Comparison of ENCODE assay signal across 8 cellular contexts in the genomic region with DNA sequence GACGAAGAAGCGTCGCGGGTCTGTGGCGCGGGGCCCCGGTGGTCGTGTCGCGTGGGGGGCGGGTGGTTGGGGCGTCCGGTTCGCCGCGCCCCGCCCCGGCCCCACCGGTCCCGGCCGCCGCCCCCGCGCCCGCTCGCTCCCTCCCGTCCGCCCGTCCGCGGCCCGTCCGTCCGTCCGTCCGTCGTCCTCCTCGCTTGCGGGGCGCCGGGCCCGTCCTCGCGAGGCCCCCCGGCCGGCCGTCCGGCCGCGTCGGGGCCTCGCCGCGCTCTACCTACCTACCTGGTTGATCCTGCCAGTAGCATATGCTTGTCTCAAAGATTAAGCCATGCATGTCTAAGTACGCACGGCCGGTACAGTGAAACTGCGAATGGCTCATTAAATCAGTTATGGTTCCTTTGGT.
A peak's percentile ranks its signal among the peaks of the same experiment; 100 is the strongest.
DNase-seq lines count a peak whose midpoint lies in the region; ATAC-seq, FAIRE-seq and TF ChIP-seq lines count a peak whose summit lies in the region.
"Not testable (repeated sequence)": the region's sequence is repeated elsewhere in the genome, so short reads cannot be mapped to it uniquely, and the experiment has no call there.

No MANE protein-coding gene starts in this region.

- not testable (repeated sequence) for TF ChIP-seq RAD21 in A549 (conservative IDR thresholded peaks at IDR 0.05 in 1 of 2, IDR thresholded peaks at IDR 0.05 in 1 of 2); GM12878 (IDR thresholded peaks at IDR 0.05; ENCODE audit: insufficient read depth, low read depth, low read length); HepG2 (CRISPR knock-in tag; IDR thresholded peaks at IDR 0.05)

- SMC1A ChIA-PET in GM12878 (lab: Charles Lee; ENCODE audit: uncharacterized antibody, unreplicated experiment), result not testable (repeated sequence)

- not testable (repeated sequence) for TF ChIP-seq POLR2A in A549 (IDR thresholded peaks at IDR 0.05; ENCODE audit: low read length); GM12878 (IDR thresholded peaks at IDR 0.05; ENCODE audit: low read depth, low read length); HepG2 (IDR thresholded peaks at IDR 0.05; ENCODE audit: insufficient read depth in 1 of 2, low read depth in 2 of 2, low read length in 2 of 2)

- not testable (repeated sequence) for H2AFZ ChIP-seq in GM12878 (ENCODE audit: control insufficient read depth, low read depth, low read length); HepG2 (ENCODE audit: low read length)

- not testable (repeated sequence) for H3K27ac ChIP-seq in A549; GM12878 (ENCODE audit: control insufficient read depth, insufficient read depth); HepG2 (ENCODE audit: extremely low read length, insufficient read depth, low read length)

- H3K9ac ChIP-seq in GM12878 (ENCODE audit: control insufficient read depth, insufficient read depth, low read length); HepG2 (ENCODE audit: insufficient read depth, low read depth, low read length): not testable (repeated sequence)

- CTCF ChIA-PET in A549 (lab: Yijun Ruan, JAX); GM12878 (lab: Yijun Ruan, JAX); HepG2 (lab: Yijun Ruan, JAX; ENCODE audit: low intra/inter-chr PET ratio, low total read pairs): not testable (repeated sequence)

- ATAC-seq in A549, GM12878, HepG2: not testable (repeated sequence)
- peak; percentile 66 for ATAC-seq in GM18517 (IDR thresholded peaks at IDR 0.05; ENCODE audit: unreplicated experiment)
- peak; percentile 61 for ATAC-seq in GM18907 (IDR thresholded peaks at IDR 0.05; ENCODE audit: unreplicated experiment)
- ATAC-seq in GM21576 (IDR thresholded peaks at IDR 0.05; ENCODE audit: unreplicated experiment), result peak; percentile 50
- peak; percentile 80 for ATAC-seq in HG03354 (IDR thresholded peaks at IDR 0.05; ENCODE audit: poor library complexity, severe bottlenecking, unreplicated experiment)

- not testable (repeated sequence) for H3K79me2 ChIP-seq in GM12878 (ENCODE audit: control insufficient read depth, insufficient read depth, low read length); HepG2 (ENCODE audit: insufficient read depth, low read length)

- not testable (repeated sequence) for H3K9me3 ChIP-seq in A549; GM12878 (replicated peaks; ENCODE audit: control insufficient read depth, insufficient read depth, low read length)
- peaks cover 44% of the 10 kb centered on the region for H3K9me3 ChIP-seq in HepG2 (ENCODE audit: low read length)

- in situ Hi-C loops in GM12878 (cut with MboI); HepG2 (cut with HindIII; ENCODE audit: extremely low pct_ligation_motif_present, low pct_unique_long_range_greater_than_20kb): not testable (repeated sequence)

- not testable (repeated sequence) for BruUV-seq in GM12878 (replicated peaks; lab: Mats Ljungman, UMichigan); HepG2 (replicated peaks; lab: Mats Ljungman, UMichigan)

- 16% methylated on average over 28 of the region's 58 CpGs for WGBS in A549 (ENCODE audit: missing lambda C conversion rate)
- WGBS in GM12878 (ENCODE audit: insufficient coverage, insufficient replicate concordance, low lambda C conversion rate, missing lambda C conversion rate), result 29% methylated on average over 25 of the region's 58 CpGs
- WGBS in HepG2 (ENCODE audit: low lambda C conversion rate), result no CpG with 5 or more reads among the region's 58 CpGs

- not testable (repeated sequence) for H4K20me1 ChIP-seq in GM12878 (ENCODE audit: control insufficient read depth, insufficient read depth); HepG2 (ENCODE audit: insufficient read depth, low read length)

- not testable (repeated sequence) for H3K27me3 ChIP-seq in GM12878 (replicated peaks in 1 of 2; ENCODE audit: control insufficient read depth in 2 of 2, insufficient read depth in 2 of 2, low read length in 1 of 2); bronchial epithelial cell (ENCODE audit: control insufficient read depth, insufficient read depth, low read length); HepG2 (ENCODE audit: control insufficient read depth in 1 of 2, insufficient read depth in 2 of 2, low read length in 2 of 2)

- H3K36me3 ChIP-seq in GM12878 (ENCODE audit: control insufficient read depth in 2 of 2, insufficient read depth in 2 of 2, low read length in 1 of 2); bronchial epithelial cell (ENCODE audit: control insufficient read depth, insufficient read depth, low read length); HepG2 (replicated peaks in 1 of 2; ENCODE audit: control insufficient read depth in 1 of 2, insufficient read depth in 2 of 2, low read length in 2 of 2): not testable (repeated sequence)

- peak; percentile 56 for FAIRE-seq in A549 (lab: Jason Lieb, UNC)
- not testable (repeated sequence) for FAIRE-seq in GM12878 (lab: Jason Lieb, UNC)
- peak; percentile 95 for FAIRE-seq in bronchial epithelial cell (lab: Jason Lieb, UNC)
- peak; percentile 89 for FAIRE-seq in HepG2 (lab: Jason Lieb, UNC)

- H3K4me1 ChIP-seq in A549; GM12878 (ENCODE audit: control insufficient read depth, insufficient read depth, low read length); HepG2 (ENCODE audit: insufficient read depth, low read length): not testable (repeated sequence)

- not testable (repeated sequence) for DNase-seq in A549 (ENCODE audit: low read depth in 1 of 2, low spot score in 1 of 2); GM12878 (ENCODE audit: low read depth, low spot score); bronchial epithelial cell (ENCODE audit: low read depth); HepG2 (ENCODE audit: low spot score)

- not testable (repeated sequence) for TF ChIP-seq EP300 in A549 (IDR thresholded peaks at IDR 0.05); GM12878 (IDR thresholded peaks at IDR 0.05; ENCODE audit: borderline replicate concordance in 1 of 2, control insufficient read depth in 1 of 2, low read depth in 2 of 2, low read length in 2 of 2); HepG2 (IDR thresholded peaks at IDR 0.05; ENCODE audit: low read depth in 2 of 2, low read length in 2 of 2); HepG2 (CRISPR knock-in tag; IDR thresholded peaks at IDR 0.05; ENCODE audit: borderline replicate concordance)

- POLR2A ChIA-PET in A549 (lab: Yijun Ruan, JAX); GM12878 (lab: Charles Lee); HepG2 (lab: Yijun Ruan, JAX): not testable (repeated sequence)

- RAD21 ChIA-PET in GM12878 (lab: Charles Lee; ENCODE audit: unreplicated experiment), result not testable (repeated sequence)

- not testable (repeated sequence) for TF ChIP-seq CTCF in A549 (IDR thresholded peaks at IDR 0.05); GM12878 (IDR thresholded peaks at IDR 0.05 in 2 of 3, conservative IDR thresholded peaks at IDR 0.05 in 1 of 3; ENCODE audit: control insufficient read depth in 2 of 3, extremely low read depth in 1 of 3, insufficient read depth in 1 of 3, low read depth in 3 of 3, low read length in 3 of 3); bronchial epithelial cell (IDR thresholded peaks at IDR 0.05; ENCODE audit: insufficient read depth, low read length, severe bottlenecking); HepG2 (CRISPR knock-in tag; IDR thresholded peaks at IDR 0.05)

- intact Hi-C loops in GM12878 (cut with micrococcal nuclease; ENCODE audit: unreplicated experiment); HepG2 (cut with micrococcal nuclease; ENCODE audit: unreplicated experiment): not testable (repeated sequence)

- not testable (repeated sequence) for H3K4me2 ChIP-seq in A549; GM12878 (ENCODE audit: control insufficient read depth, insufficient read depth); HepG2 (ENCODE audit: low read depth, low read length)

- H3K4me3 ChIP-seq in A549; GM12878; bronchial epithelial cell (ENCODE audit: low read depth, low read length); HepG2 (replicated peaks in 1 of 3; ENCODE audit: insufficient read depth in 1 of 3, low read depth in 2 of 3, low read length in 3 of 3): not testable (repeated sequence)

TF ChIP-seq in GM12878, 131 proteins besides CTCF, POLR2A, EP300 and RAD21:
- TF ChIP-seq DPF2 (IDR thresholded peaks at IDR 0.05), result peak; percentile 29; the same call in 1 of the 2 replicates
